1 cellular context compared by ENCODE assay signal in genomic region chr12:110518014-110518413, GRCh38. TPM values are rescaled to one million over a fixed set of nuclear protein-coding genes. Genes with fewer than 3 reads are reported as not detected.
"Had no signal": no experiment of that assay in that cellular context is flagged by ENCODE, and none has a peak within 500 bp of the region (broad histone marks: within the 10 kb centered on the region; RNA-seq: fewer than 3 reads in every experiment).

No MANE protein-coding gene starts in this region.

RNA-seq across cellular contexts. Expression of gene RAD9B, which starts 15.9 kb away (rescaled TPM):
- total RNA-seq: ascending aorta had no signal
